8 cellular contexts compared by ENCODE assay signal in the genomic region with DNA sequence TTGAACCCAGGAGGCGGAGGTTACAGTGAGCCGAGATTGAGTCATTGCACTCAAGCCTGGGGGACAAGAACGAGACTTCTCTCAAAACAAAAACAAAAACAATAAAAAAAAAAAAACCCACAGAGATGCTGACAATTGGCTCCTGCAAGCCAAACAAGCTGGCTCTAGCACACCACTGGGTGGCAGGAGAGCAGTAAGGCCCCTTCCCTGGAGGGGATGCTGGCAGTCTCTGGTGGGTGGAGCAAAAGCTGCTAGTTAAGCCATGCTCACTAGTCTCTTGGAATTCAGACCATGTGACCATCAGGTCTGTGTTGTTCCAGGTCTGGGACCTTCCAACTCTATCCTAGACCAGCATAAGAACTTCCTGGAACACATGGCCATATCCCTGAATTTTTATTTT. TPM values are rescaled to one million over a fixed set of nuclear protein-coding genes. Genes with fewer than 3 reads are reported as not detected.
DNase-seq lines count a peak whose midpoint lies in the region; FAIRE-seq and TF ChIP-seq lines count a peak whose summit lies in the region.

No MANE protein-coding gene starts in this region.

- H3F3A ChIP-seq in smooth muscle cell (ENCODE audit: low read depth), result no peaks in the 10 kb centered on the region

- H3K4me2 ChIP-seq in smooth muscle cell, result no peak overlapping the region

- no peaks in the 10 kb centered on the region for H3K27me3 ChIP-seq in smooth muscle cell (ENCODE audit: low read depth)

- TF ChIP-seq CTCF in smooth muscle cell (IDR thresholded peaks at IDR 0.05; ENCODE audit: borderline replicate concordance, insufficient read depth, poor library complexity, severe bottlenecking), result peak; percentile 18

- DNase-seq in D341Med (ENCODE audit: low spot score) (peak; percentile 82), HK-2 (ENCODE audit: unreplicated experiment) (peak; percentile 82), SK-N-DZ (ENCODE audit: low spot score) (peak; percentile 62), frontal cortex (ENCODE audit: low spot score in 2 of 2) (peak; percentile 58 to 61), smooth muscle cell (lab: John Stamatoyannopoulos, UW; ENCODE audit: unreplicated experiment) (no peak)
- no peak for DNase-seq in stimulated activated naive CD4-positive, alpha-beta T cell (lab: John Stamatoyannopoulos, UW)
- no peak for DNase-seq in stimulated activated naive CD4-positive, alpha-beta T cell treated with Interleukin-2 at 50 U/mL for 16 hours (lab: John Stamatoyannopoulos, UW)
- DNase-seq in activated naive CD4-positive, alpha-beta T cell treated with Interleukin-2 at 50 U/mL for 16 hours, result no peak

- H4K20me1 ChIP-seq in smooth muscle cell (ENCODE audit: low read depth), result peaks cover 12% of the 10 kb centered on the region

- H3K4me1 ChIP-seq in smooth muscle cell (ENCODE audit: low read depth), result peaks cover 4% of the 10 kb centered on the region

- FAIRE-seq in frontal cortex (lab: Jason Lieb, UNC), result no peak

- H3K4me3 ChIP-seq in smooth muscle cell, result no peak overlapping the region

- no peaks in the 10 kb centered on the region for H3K9me3 ChIP-seq in smooth muscle cell (replicated peaks; ENCODE audit: low read depth)

- H3K27ac ChIP-seq in smooth muscle cell (ENCODE audit: low read depth), result no peak overlapping the region

- no peaks in the 10 kb centered on the region for H3K79me2 ChIP-seq in smooth muscle cell (ENCODE audit: low read depth)

- 70% methylated on average over 3 of the region's 3 CpGs for WGBS in smooth muscle cell (ENCODE audit: low lambda C conversion rate)

- no peaks in the 10 kb centered on the region for H3K36me3 ChIP-seq in smooth muscle cell (ENCODE audit: low read depth)

- no peak overlapping the region for H2AFZ ChIP-seq in smooth muscle cell (ENCODE audit: low read depth)

- H3K9ac ChIP-seq in smooth muscle cell (ENCODE audit: low read depth), result no peak overlapping the region

RNA-seq across cellular contexts. Expression of a gene that starts 18.9 kb away (rescaled TPM):
- 108 and 121 TPM in 2 replicates for polyA plus RNA-seq in SK-N-DZ (2014; cell fraction: cytosol; rRNA removed)
- 53.8 and 73.5 TPM in 2 replicates for polyA plus RNA-seq in SK-N-DZ (2014; cell fraction: nucleus; rRNA removed)
- total RNA-seq in frontal cortex (5.3 TPM), smooth muscle cell (17.0 and 23.0 TPM in 2 replicates)
- 15.1 and 17.4 TPM in 2 replicates for polyA plus RNA-seq in smooth muscle cell

RNA-seq across cellular contexts. Expression of a gene that starts 46.5 kb away (rescaled TPM):
- polyA plus RNA-seq in SK-N-DZ (2014; cell fraction: cytosol; rRNA removed), result 55.1 and 59.9 TPM in 2 replicates
- polyA plus RNA-seq in SK-N-DZ (2014; cell fraction: nucleus; rRNA removed), result 19.4 and 27.4 TPM in 2 replicates
- 52.2 TPM for total RNA-seq in frontal cortex
- 14.6 and 16.3 TPM in 2 replicates for total RNA-seq in smooth muscle cell
- polyA plus RNA-seq in smooth muscle cell, result 13.4 and 18.7 TPM in 2 replicates

Comparison
In these comparisons a context has a peak if more than half of its experiments do, and no peak if none do; other contexts are left out.
1. DNase-seq: peak in D341Med (single experiment), HK-2 (single experiment), SK-N-DZ (single experiment) and frontal cortex (2 of 2); none in smooth muscle cell (single experiment), stimulated activated naive CD4-positive, alpha-beta T cell (0 of 6), stimulated activated naive CD4-positive, alpha-beta T cell treated with Interleukin-2 at 50 U/mL for 16 hours (single experiment) and activated naive CD4-positive, alpha-beta T cell treated with Interleukin-2 at 50 U/mL for 16 hours (single experiment).